Comparison of ENCODE assay signal across 8 cellular contexts in the genomic region with DNA sequence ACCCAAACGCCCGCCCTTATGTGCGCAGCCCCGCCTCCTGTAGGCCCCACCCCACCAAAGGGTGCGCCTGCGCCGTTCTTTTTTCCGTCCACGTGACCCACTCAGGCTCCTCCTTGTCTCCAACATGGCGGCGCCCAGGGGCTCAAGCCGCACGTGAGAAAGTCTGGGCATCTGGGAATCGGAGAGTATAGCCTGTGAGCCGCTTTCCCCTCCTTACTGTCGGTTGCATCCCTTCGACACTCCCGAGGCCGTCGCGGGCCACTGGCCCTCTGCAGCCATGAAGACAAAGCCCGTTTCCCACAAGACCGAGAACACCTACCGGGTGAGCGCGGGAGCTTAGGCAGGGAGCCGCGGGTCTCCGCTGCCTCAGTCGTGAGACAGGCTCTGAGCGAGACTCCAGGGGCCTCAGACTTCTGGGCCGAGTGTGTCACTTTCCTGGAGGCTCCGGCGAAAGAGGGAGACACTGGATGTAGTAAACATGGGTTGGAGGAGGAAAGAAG.
DNase-seq lines count a peak whose midpoint lies in the region; ATAC-seq and TF ChIP-seq lines count a peak whose summit lies in the region.

Gene UTP20, plus strand, starts transcription at position 100 of the 500 bp plus-strand sequence. Its CDS starts 178 bp downstream, at position 278.

- TF ChIP-seq CTCF in WI38 (IDR thresholded peaks at IDR 0.05; ENCODE audit: low read depth, low read length) = no peak
- no peak for TF ChIP-seq CTCF in cardiac fibroblast (IDR thresholded peaks at IDR 0.05; ENCODE audit: low read depth, low read length)

- DNase-seq in AG08395 (ENCODE audit: low spot score) (peak; percentile 98), NCI-H226 (peak; percentile 69), cardiac fibroblast (ENCODE audit: low read depth in 2 of 2) (peak; percentile 91 to 93), iPS-NIHi7 (ENCODE audit: extremely low spot score) (peak; percentile 97), smooth muscle cell of the brain vasculature (ENCODE audit: low read depth, low spot score) (peak; percentile 77)

- ATAC-seq in GM18909 (IDR thresholded peaks at IDR 0.05; ENCODE audit: poor library complexity, unreplicated experiment) (peak; percentile 99), HG03159 (IDR thresholded peaks at IDR 0.05; ENCODE audit: unreplicated experiment) (peak; percentile 99)

- H3K4me3 ChIP-seq in WI38 (ENCODE audit: low read depth, low read length) = peak within 1 kb of the TSS; percentile 89
- peak within 1 kb of the TSS; percentile 97 to 99 for H3K4me3 ChIP-seq in cardiac fibroblast (replicated peaks in 1 of 2; ENCODE audit: low read depth in 2 of 2, low read length in 2 of 2)

Comparison
In these comparisons a context has a peak if more than half of its experiments do, and no peak if none do; other contexts are left out.
1. Peak in every context shown above with its lines: DNase-seq, ATAC-seq and H3K4me3 ChIP-seq.